8 cellular contexts compared by ENCODE assay signal in the genomic region with DNA sequence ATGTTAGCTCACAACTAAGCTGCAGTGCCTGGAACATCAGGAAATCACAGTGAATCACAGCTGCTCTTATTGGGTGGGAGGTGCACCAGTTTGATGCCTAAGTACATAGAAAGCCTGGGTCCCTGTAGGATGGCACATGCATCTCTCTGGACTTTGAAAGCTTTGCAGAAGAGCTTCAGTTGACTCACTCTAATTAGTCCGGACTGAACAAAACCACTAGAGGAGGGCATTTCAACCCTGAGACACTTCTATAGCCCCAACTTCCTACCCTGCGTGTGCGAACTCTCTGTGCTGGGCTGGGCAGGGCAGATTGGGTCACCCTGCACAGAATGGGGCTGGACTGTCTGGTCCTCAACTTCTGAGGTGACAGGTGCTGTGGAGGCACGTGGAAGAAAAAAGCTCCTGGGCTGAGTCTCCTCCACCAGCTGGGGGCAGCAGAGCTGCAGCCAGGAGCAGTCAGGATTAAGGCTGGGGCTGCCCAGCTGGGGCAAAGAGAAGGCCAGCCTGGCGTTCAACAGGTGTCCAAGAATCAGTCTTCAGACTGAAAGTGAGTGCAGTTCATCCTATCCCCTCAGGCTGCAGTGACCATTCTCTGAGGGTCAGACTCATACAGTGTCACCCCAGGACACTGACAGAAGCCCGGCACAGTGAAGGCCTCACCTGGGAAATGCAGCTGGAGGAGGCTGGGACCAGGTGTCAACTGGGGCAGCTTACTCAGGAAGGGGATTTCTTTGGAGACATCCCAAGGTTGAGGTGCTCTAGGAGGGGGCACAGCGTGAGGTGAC. TPM values are rescaled to one million over a fixed set of nuclear protein-coding genes. Genes with fewer than 3 reads are reported as not detected.
DNase-seq lines count a peak whose midpoint lies in the region; ATAC-seq and TF ChIP-seq lines count a peak whose summit lies in the region.

No MANE protein-coding gene starts in this region.

- peaks cover 14% of the 10 kb centered on the region for H3K9me3 ChIP-seq in OCI-LY1 (ENCODE audit: low read length)

- TF ChIP-seq CTCF in OCI-LY1 (IDR thresholded peaks at IDR 0.05; ENCODE audit: low read length) (peak; percentile 92), endothelial cell (IDR thresholded peaks at IDR 0.05; ENCODE audit: unreplicated experiment) (peak; percentile 51)

- H3K9me2 ChIP-seq in OCI-LY1 (ENCODE audit: low read depth, low read length) = no peaks in the 10 kb centered on the region

- H3K4me3 Mint-ChIP-seq in endothelial cell (ENCODE audit: unreplicated experiment) = no peak overlapping the region

- no peaks in the 10 kb centered on the region for H3K27me3 Mint-ChIP-seq in endothelial cell (ENCODE audit: unreplicated experiment)

- peak; percentile 6 for DNase-seq in stimulated activated CD4-positive, alpha-beta T cell treated with anti-CD3 and anti-CD28 coated beads, Interleukin-12 subunit alpha, Interleukin-12 subunit beta, amount 100 ng/mL, for 4 hours
- no peak for DNase-seq in stimulated activated CD4-positive, alpha-beta T cell treated with anti-CD3 and anti-CD28 coated beads, Interleukin-4, amount 100 ng/mL, for 1 hour
- DNase-seq in endothelial cell (ENCODE audit: low spot score) (peak; percentile 66), posterior vena cava (ENCODE audit: low spot score) (peak; percentile 29), Ammon's horn (ENCODE audit: low spot score) (no peak)

- no peak overlapping the region; the same call in 1 of the 2 replicates for H3K4me2 ChIP-seq in OCI-LY1 (ENCODE audit: low read length)

- H3K79me2 ChIP-seq in OCI-LY1 (ENCODE audit: insufficient read depth, low read length) = no peaks in the 10 kb centered on the region

- no peak overlapping the region for H3K27ac Mint-ChIP-seq in endothelial cell (ENCODE audit: unreplicated experiment)

- H3F3A ChIP-seq in OCI-LY1 (ENCODE audit: insufficient read depth, low read length) = no peaks in the 10 kb centered on the region

- no peak overlapping the region for H2AFZ ChIP-seq in OCI-LY1 (ENCODE audit: low read length)

- intact Hi-C loops in posterior vena cava (cut with DNase I) = no loop called here

- H3K27ac ChIP-seq in OCI-LY1 (ENCODE audit: low read depth, low read length, poor library complexity, severe bottlenecking) = peak overlapping the region; percentile 91

- no peaks in the 10 kb centered on the region for H3K36me3 Mint-ChIP-seq in endothelial cell (ENCODE audit: low read depth, unreplicated experiment)

- H3K9me3 Mint-ChIP-seq in endothelial cell (ENCODE audit: unreplicated experiment) = no peaks in the 10 kb centered on the region

- no peaks in the 10 kb centered on the region for H4K20me1 ChIP-seq in OCI-LY1 (ENCODE audit: insufficient read depth, low read length)

- H3K4me1 Mint-ChIP-seq in endothelial cell (ENCODE audit: unreplicated experiment) = no peaks in the 10 kb centered on the region

- ATAC-seq in GM21360 (IDR thresholded peaks at IDR 0.05; ENCODE audit: unreplicated experiment) (no peak), HG03439 (IDR thresholded peaks at IDR 0.05; ENCODE audit: unreplicated experiment) (no peak)

- H3K9ac ChIP-seq in OCI-LY1 (ENCODE audit: low read length) = peak overlapping the region; percentile 70

- no peak overlapping the region for H3K4me3 ChIP-seq in OCI-LY1 (ENCODE audit: low read depth, low read length, poor library complexity, severe bottlenecking)

- no peaks in the 10 kb centered on the region; the same call in 1 of the 2 replicates for H3K36me3 ChIP-seq in OCI-LY1 (ENCODE audit: insufficient read depth, low read length)

- peaks cover 64% of the 10 kb centered on the region for H3K4me1 ChIP-seq in OCI-LY1 (ENCODE audit: insufficient read depth, low read length, severe bottlenecking)

- H3K27me3 ChIP-seq in OCI-LY1 (ENCODE audit: insufficient read depth, low read length) = no peaks in the 10 kb centered on the region

RNA-seq across cellular contexts. Expression of a gene that starts 22.1 kb away (rescaled TPM):
- total RNA-seq in endothelial cell (ENCODE audit: unreplicated experiment) (not detected), posterior vena cava (not detected)

Comparison
In these comparisons a context has a peak if more than half of its experiments do, and no peak if none do; other contexts are left out.
1. DNase-seq: peak in stimulated activated CD4-positive, alpha-beta T cell treated with anti-CD3 and anti-CD28 coated beads, Interleukin-12 subunit alpha, Interleukin-12 subunit beta, amount 100 ng/mL, for 4 hours (single experiment), endothelial cell (single experiment) and posterior vena cava (single experiment); none in stimulated activated CD4-positive, alpha-beta T cell treated with anti-CD3 and anti-CD28 coated beads, Interleukin-4, amount 100 ng/mL, for 1 hour (single experiment) and Ammon's horn (single experiment).